ENCODE assay signal across 16 cellular contexts in the genomic region with DNA sequence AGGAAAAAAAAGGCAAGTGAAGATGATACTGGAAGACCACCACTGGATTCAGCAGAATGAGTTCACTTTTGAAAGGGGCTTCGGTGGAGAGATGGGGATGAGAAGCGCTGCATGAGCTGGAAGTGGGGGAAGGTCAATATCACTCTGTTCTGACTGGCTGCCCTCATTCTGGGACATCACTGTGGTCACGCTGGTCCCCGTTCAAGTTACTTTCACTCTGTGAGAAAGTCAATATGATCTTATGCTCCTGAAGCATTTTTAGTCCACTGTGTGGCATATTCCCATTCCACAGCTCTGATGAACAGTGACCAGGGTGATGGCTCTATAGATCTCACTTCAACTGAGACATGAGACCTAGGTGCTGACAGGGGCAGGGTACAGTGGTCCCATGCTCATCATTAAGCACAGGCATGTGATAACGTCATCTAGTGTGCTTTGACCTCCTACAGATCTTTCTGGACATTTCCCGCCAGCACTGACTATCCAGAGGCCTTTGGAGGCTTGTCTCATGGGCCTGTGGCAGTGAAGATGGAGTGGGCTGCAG. TPM values are rescaled to one million over a fixed set of nuclear protein-coding genes. Genes with fewer than 3 reads are reported as not detected.
DNase-seq lines count a peak whose midpoint lies in the region; ATAC-seq and TF ChIP-seq lines count a peak whose summit lies in the region.
"Had no signal": no experiment of that assay in that cellular context is flagged by ENCODE, and none has a peak within 500 bp of the region (broad histone marks: within the 10 kb centered on the region; RNA-seq: fewer than 3 reads in every experiment).

No MANE protein-coding gene starts in this region.

- no peak overlapping the region for H2AFZ ChIP-seq in Karpas-422 (ENCODE audit: low read length)

- H3K36me3 ChIP-seq in Karpas-422 (ENCODE audit: insufficient read depth, low read length): peaks cover 2% of the 10 kb centered on the region; the same call in 1 of the 2 replicates
- peaks cover 0 to 12% of the 10 kb centered on the region in 2 donors for H3K36me3 ChIP-seq in gastrocnemius medialis
- H3K36me3 ChIP-seq: ovary had no signal

- TF ChIP-seq CTCF in gastrocnemius medialis (IDR thresholded peaks at IDR 0.05 in 4 of 5, conservative IDR thresholded peaks at IDR 0.05 in 1 of 5) (no peak), foreskin keratinocyte (conservative IDR thresholded peaks at IDR 0.05) (no peak), coronary artery (IDR thresholded peaks at IDR 0.05) (no peak)

- in situ Hi-C loops in gastrocnemius medialis (cut with MboI; ENCODE audit: low sequenced_read_pairs in 4 of 4): no loop called here

- H4K20me1 ChIP-seq in Karpas-422 (ENCODE audit: insufficient read depth, low read depth, low read length): no peaks in the 10 kb centered on the region

- intact Hi-C loops in gastrocnemius medialis (cut with DNase I; ENCODE audit: low total_unique reads): no loop called here

- no peaks in the 10 kb centered on the region for H3K9me2 ChIP-seq in Karpas-422 (replicated peaks; ENCODE audit: insufficient read depth, low read length)

- no peaks in the 10 kb centered on the region for H3K27me3 Mint-ChIP-seq in activated naive CD4-positive, alpha-beta T cell treated with anti-CD3 and anti-CD28 coated beads, Interleukin-2, amount 50 U/mL, for 24 hours

- peaks cover 4% of the 10 kb centered on the region for H3K79me2 ChIP-seq in Karpas-422 (ENCODE audit: low read length)

- H3K36me3 Mint-ChIP-seq in activated naive CD4-positive, alpha-beta T cell treated with anti-CD3 and anti-CD28 coated beads, Interleukin-2, amount 50 U/mL, for 24 hours: peaks cover 33% of the 10 kb centered on the region

- no peak overlapping the region for H3K4me3 Mint-ChIP-seq in activated naive CD4-positive, alpha-beta T cell treated with anti-CD3 and anti-CD28 coated beads, Interleukin-2, amount 50 U/mL, for 24 hours

- peak overlapping the region; percentile 85 for H3K27ac Mint-ChIP-seq in activated naive CD4-positive, alpha-beta T cell treated with anti-CD3 and anti-CD28 coated beads, Interleukin-2, amount 50 U/mL, for 24 hours

- no peak overlapping the region; the same call in 1 of the 2 replicates for H3K9ac ChIP-seq in Karpas-422 (ENCODE audit: low read length)

- H3K4me1 ChIP-seq in Karpas-422 (ENCODE audit: low read length): peaks cover 26% of the 10 kb centered on the region
- peaks cover 0 to 13% of the 10 kb centered on the region in 2 donors for H3K4me1 ChIP-seq in gastrocnemius medialis
- no peaks in the 10 kb centered on the region for H3K4me1 ChIP-seq in foreskin keratinocyte
- H3K4me1 ChIP-seq: A549, upper lobe of right lung had no signal

- no peaks in the 10 kb centered on the region for H3K27me3 ChIP-seq in Karpas-422 (ENCODE audit: low read length)
- H3K27me3 ChIP-seq in gastrocnemius medialis: no peaks in the 10 kb centered on the region
- no peaks in the 10 kb centered on the region for H3K27me3 ChIP-seq in foreskin keratinocyte
- H3K27me3 ChIP-seq: dorsolateral prefrontal cortex, MG63, ovary, upper lobe of right lung had no signal

- H3K4me2 ChIP-seq in Karpas-422 (ENCODE audit: low read depth, low read length, poor library complexity, severe bottlenecking): peak overlapping the region; percentile 14
- H3K4me2 ChIP-seq: A549 had no signal

- no peak for DNase-seq in activated naive CD4-positive, alpha-beta T cell treated with anti-CD3 and anti-CD28 coated beads, Interleukin-2, amount 50 U/mL, for 16 hours
- DNase-seq in Karpas-422: no peak
- no peak for DNase-seq in gastrocnemius medialis
- DNase-seq in foreskin keratinocyte: no peak
- no peak for DNase-seq in coronary artery (ENCODE audit: low spot score)
- no peak for DNase-seq in NCI-H1417 (lab: John Stamatoyannopoulos, UW)
- DNase-seq: aorta; MG63; NCI-H2107; ovary; stimulated activated CD8-positive, alpha-beta memory T cell treated with anti-CD3 and anti-CD28 coated beads, Interleukin-4, amount 100 ng/mL, for 48 hours; upper lobe of right lung had no signal

- H3K9me3 ChIP-seq in Karpas-422 (ENCODE audit: low read length) (no peaks in the 10 kb centered on the region), gastrocnemius medialis (no peaks in the 10 kb centered on the region)
- H3K9me3 ChIP-seq: A549, MG63, ovary, upper lobe of right lung had no signal

- no peaks in the 10 kb centered on the region for H3K9me3 Mint-ChIP-seq in activated naive CD4-positive, alpha-beta T cell treated with anti-CD3 and anti-CD28 coated beads, Interleukin-2, amount 50 U/mL, for 24 hours

- peaks cover 87% of the 10 kb centered on the region for H3K4me1 Mint-ChIP-seq in activated naive CD4-positive, alpha-beta T cell treated with anti-CD3 and anti-CD28 coated beads, Interleukin-2, amount 50 U/mL, for 24 hours

- H3K4me3 ChIP-seq in Karpas-422 (ENCODE audit: low read length): no peak overlapping the region
- H3K4me3 ChIP-seq in gastrocnemius medialis: no peak overlapping the region
- H3K4me3 ChIP-seq in coronary artery: no peak overlapping the region
- H3K4me3 ChIP-seq: A549, dorsolateral prefrontal cortex, MG63, ovary, upper lobe of right lung had no signal

- no peak for TF ChIP-seq POLR2A in gastrocnemius medialis (IDR thresholded peaks at IDR 0.05)

- peak overlapping the region; percentile 61 for H3K27ac ChIP-seq in Karpas-422 (ENCODE audit: low read length)
- peak overlapping the region; percentile 40 to 82 (median 75) for H3K27ac ChIP-seq in gastrocnemius medialis
- H3K27ac ChIP-seq in foreskin keratinocyte: no peak overlapping the region
- no peak overlapping the region for H3K27ac ChIP-seq in coronary artery
- H3K27ac ChIP-seq: A549, ovary, upper lobe of right lung had no signal

- ATAC-seq in HG02840 (IDR thresholded peaks at IDR 0.05; ENCODE audit: low FRiP score, unreplicated experiment) (peak; percentile 8), gastrocnemius medialis (peak; percentile 35 to 50), foreskin keratinocyte (no peak)
- ATAC-seq: A549, upper lobe of right lung had no signal

RNA-seq across cellular contexts. Expression of a gene that starts 40.2 kb away (rescaled TPM):
- total RNA-seq in Karpas-422 (2014; rRNA removed; shearing (Covaris generic); ENCODE audit: low replicate concordance): 0.11 TPM in 1 of 2 replicates, not detected in the other
- 1 to 10 TPM in 3 of 4 donors, under 1 TPM in 1; 0.49 to 3.4 (median 2.5) TPM for total RNA-seq in gastrocnemius medialis
- not detected in 2 replicates for total RNA-seq in foreskin keratinocyte
- polyA plus RNA-seq in foreskin keratinocyte: not detected in 2 replicates
- polyA plus RNA-seq: A549 had no signal

Comparison
In these comparisons a context has a peak if more than half of its experiments do, and no peak if none do; other contexts are left out.
1. H3K27ac ChIP-seq: peak in Karpas-422 (single experiment) and gastrocnemius medialis (4 of 4); none in foreskin keratinocyte (single experiment) and coronary artery (0 of 2).